8 cellular contexts compared by ENCODE assay signal in genomic region chr9:138022121-138022741, GRCh38.
DNase-seq lines count a peak whose midpoint lies in the region; ATAC-seq and TF ChIP-seq lines count a peak whose summit lies in the region.

No MANE protein-coding gene starts in this region.

- POLR2A ChIA-PET in OCI-LY7 (lab: Charles Lee): no interaction called here

- H3K4me1 ChIP-seq in OCI-LY7 (ENCODE audit: insufficient read depth, low read length, poor library complexity, severe bottlenecking) (no peaks in the 10 kb centered on the region), hepatocyte (ENCODE audit: insufficient read depth) (no peaks in the 10 kb centered on the region)

- BruUV-seq in OCI-LY7 (replicated peaks; lab: Mats Ljungman, UMichigan): no TSS peak

- H4K20me1 ChIP-seq in OCI-LY7 (ENCODE audit: insufficient read depth, low read length) (no peaks in the 10 kb centered on the region), hepatocyte (ENCODE audit: insufficient read depth, poor library complexity, severe bottlenecking) (no peaks in the 10 kb centered on the region)

- H2AFZ ChIP-seq in OCI-LY7 (ENCODE audit: low read length): no peak overlapping the region
- H2AFZ ChIP-seq in hepatocyte: no peak overlapping the region

- no peaks in the 10 kb centered on the region for H3K9me3 ChIP-seq in OCI-LY7 (ENCODE audit: low read length)
- no peaks in the 10 kb centered on the region for H3K9me3 ChIP-seq in hepatocyte (ENCODE audit: low read depth)

- H3K4me3 ChIP-seq in OCI-LY7 (ENCODE audit: low read depth, low read length, poor library complexity, severe bottlenecking) (no peak overlapping the region), hepatocyte (no peak overlapping the region)

- H3K36me3 ChIP-seq in OCI-LY7 (ENCODE audit: insufficient read depth, low read length): no peaks in the 10 kb centered on the region
- H3K36me3 ChIP-seq in hepatocyte (replicated peaks; ENCODE audit: insufficient read depth, low read depth): no peaks in the 10 kb centered on the region

- no peaks in the 10 kb centered on the region for H3K9me2 ChIP-seq in OCI-LY7 (ENCODE audit: insufficient read depth, low read length)
- H3K9me2 ChIP-seq in hepatocyte (replicated peaks; ENCODE audit: insufficient read depth): no peaks in the 10 kb centered on the region

- no peak overlapping the region for H3K4me2 ChIP-seq in OCI-LY7 (ENCODE audit: low read length)
- H3K4me2 ChIP-seq in hepatocyte: peak overlapping the region; percentile 80

- TF ChIP-seq CTCF in OCI-LY7 (conservative IDR thresholded peaks at IDR 0.05; ENCODE audit: low read length) (0 out of 2 replicates have a peak, but pooled peaks have one; percentile 40), hepatocyte (IDR thresholded peaks at IDR 0.05; ENCODE audit: poor library complexity) (peak; percentile 40)

- H3K79me2 ChIP-seq in OCI-LY7 (ENCODE audit: insufficient read depth, low read depth, low read length) (no peaks in the 10 kb centered on the region), hepatocyte (no peaks in the 10 kb centered on the region)

- DNase-seq in stimulated activated CD4-positive, alpha-beta T cell treated with anti-CD3 and anti-CD28 coated beads, Interleukin-15, amount 100 ng/mL, for 24 hours: peak; percentile 50
- no peak for DNase-seq in stimulated activated CD4-positive, alpha-beta T cell treated with anti-CD3 and anti-CD28 coated beads, Interleukin-12 subunit alpha, Interleukin-12 subunit beta, amount 100 ng/mL, for 4 hours
- DNase-seq in OCI-LY7 (ENCODE audit: low spot score) (no peak), hepatocyte (ENCODE audit: low spot score) (peak; percentile 62), ureter (ENCODE audit: low spot score) (peak; percentile 46), hepatic stellate cell (ENCODE audit: low spot score) (no peak), Kasumi-1 (lab: John Stamatoyannopoulos, UW) (no peak)

- H3K27ac ChIP-seq in OCI-LY7 (ENCODE audit: low read depth, low read length, poor library complexity, severe bottlenecking) (no peak overlapping the region), hepatocyte (no peak overlapping the region)

- 60% methylated on average over 14 of the region's 17 CpGs for WGBS in hepatocyte (ENCODE audit: low lambda C conversion rate, missing lambda C conversion rate)

- peaks cover 54% of the 10 kb centered on the region for H3K27me3 ChIP-seq in hepatocyte

- CTCF ChIA-PET in OCI-LY7 (lab: Charles Lee; ENCODE audit: unreplicated experiment): no interaction called here

- ATAC-seq in GM21619 (IDR thresholded peaks at IDR 0.05; ENCODE audit: unreplicated experiment): no peak

- intact Hi-C loops in OCI-LY7 (cut with micrococcal nuclease; ENCODE audit: unreplicated experiment): no loop called here

Comparison
In these comparisons a context has a peak if more than half of its experiments do, and no peak if none do; other contexts are left out.
1. DNase-seq: peak in stimulated activated CD4-positive, alpha-beta T cell treated with anti-CD3 and anti-CD28 coated beads, Interleukin-15, amount 100 ng/mL, for 24 hours (single experiment), hepatocyte (single experiment) and ureter (single experiment); none in stimulated activated CD4-positive, alpha-beta T cell treated with anti-CD3 and anti-CD28 coated beads, Interleukin-12 subunit alpha, Interleukin-12 subunit beta, amount 100 ng/mL, for 4 hours (single experiment), OCI-LY7 (single experiment), hepatic stellate cell (single experiment) and Kasumi-1 (0 of 2).